In the genomic region with DNA sequence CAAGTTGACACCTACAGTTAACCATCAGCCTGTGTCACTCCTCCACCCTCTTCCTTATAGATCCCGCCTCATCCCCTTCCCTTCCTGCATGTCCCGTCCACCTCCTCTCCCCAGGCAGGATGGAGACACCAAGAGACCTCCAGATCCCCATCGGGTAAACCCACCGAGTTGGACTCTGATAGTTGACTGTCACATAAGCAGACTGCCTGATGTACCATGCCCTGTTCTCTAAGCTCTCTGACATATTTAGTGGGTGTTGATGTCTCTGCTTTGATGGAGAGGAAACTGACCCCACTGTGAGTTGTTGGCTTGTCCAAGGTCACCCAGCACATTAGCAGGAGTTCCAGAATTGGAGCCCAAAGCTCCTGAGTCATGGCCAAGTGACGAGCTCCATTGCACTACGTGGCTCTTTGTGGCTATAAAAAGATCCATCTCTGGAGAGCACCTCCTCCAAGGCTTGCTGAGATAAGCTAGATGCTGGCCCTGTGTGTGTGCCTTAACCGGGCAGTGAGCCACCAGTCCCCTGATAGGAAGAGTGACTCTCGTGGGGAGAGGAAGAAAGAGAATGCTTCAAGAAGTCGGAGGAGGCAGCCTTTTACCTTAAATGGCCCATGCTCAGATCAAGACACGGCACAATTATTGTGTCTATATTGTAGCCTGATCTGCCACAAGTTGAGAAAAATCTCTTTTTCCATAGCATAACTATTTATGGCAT, we compare ENCODE assay signal across 1 cellular context.
TF ChIP-seq lines count a peak whose summit lies in the region.

No MANE protein-coding gene starts in this region.

TF ChIP-seq in K562, 482 proteins besides CTCF, POLR2A, EP300 and RAD21 (continued from another document and continues in another):
- TF ChIP-seq, protein P1, sequence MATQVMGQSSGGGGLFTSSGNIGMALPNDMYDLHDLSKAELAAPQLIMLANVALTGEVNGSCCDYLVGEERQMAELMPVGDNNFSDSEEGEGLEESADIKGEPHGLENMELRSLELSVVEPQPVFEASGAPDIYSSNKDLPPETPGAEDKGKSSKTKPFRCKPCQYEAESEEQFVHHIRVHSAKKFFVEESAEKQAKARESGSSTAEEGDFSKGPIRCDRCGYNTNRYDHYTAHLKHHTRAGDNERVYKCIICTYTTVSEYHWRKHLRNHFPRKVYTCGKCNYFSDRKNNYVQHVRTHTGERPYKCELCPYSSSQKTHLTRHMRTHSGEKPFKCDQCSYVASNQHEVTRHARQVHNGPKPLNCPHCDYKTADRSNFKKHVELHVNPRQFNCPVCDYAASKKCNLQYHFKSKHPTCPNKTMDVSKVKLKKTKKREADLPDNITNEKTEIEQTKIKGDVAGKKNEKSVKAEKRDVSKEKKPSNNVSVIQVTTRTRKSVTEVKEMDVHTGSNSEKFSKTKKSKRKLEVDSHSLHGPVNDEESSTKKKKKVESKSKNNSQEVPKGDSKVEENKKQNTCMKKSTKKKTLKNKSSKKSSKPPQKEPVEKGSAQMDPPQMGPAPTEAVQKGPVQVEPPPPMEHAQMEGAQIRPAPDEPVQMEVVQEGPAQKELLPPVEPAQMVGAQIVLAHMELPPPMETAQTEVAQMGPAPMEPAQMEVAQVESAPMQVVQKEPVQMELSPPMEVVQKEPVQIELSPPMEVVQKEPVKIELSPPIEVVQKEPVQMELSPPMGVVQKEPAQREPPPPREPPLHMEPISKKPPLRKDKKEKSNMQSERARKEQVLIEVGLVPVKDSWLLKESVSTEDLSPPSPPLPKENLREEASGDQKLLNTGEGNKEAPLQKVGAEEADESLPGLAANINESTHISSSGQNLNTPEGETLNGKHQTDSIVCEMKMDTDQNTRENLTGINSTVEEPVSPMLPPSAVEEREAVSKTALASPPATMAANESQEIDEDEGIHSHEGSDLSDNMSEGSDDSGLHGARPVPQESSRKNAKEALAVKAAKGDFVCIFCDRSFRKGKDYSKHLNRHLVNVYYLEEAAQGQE (CRISPR knock-in tag; IDR thresholded peaks at IDR 0.05; ENCODE audit: low read depth): 0 out of 2 replicates have a peak, but pooled peaks have one; percentile 22
- TF ChIP-seq PPARD (CRISPR knock-in tag; IDR thresholded peaks at IDR 0.05) (no peak), MCM5 (IDR thresholded peaks at IDR 0.05; ENCODE audit: low read depth) (no peak), MYC (IDR thresholded peaks at IDR 0.05; ENCODE audit: low read depth, low read length) (peak; percentile 65; the same call in 1 of the 2 replicates), MYC (CRISPR knock-in tag; IDR thresholded peaks at IDR 0.05; ENCODE audit: borderline replicate concordance, low read depth) (no peak), ADNP (tag; IDR thresholded peaks at IDR 0.05) (no peak), FOXP4 (CRISPR knock-in tag; IDR thresholded peaks at IDR 0.05; ENCODE audit: borderline replicate concordance) (no peak), HES1 (IDR thresholded peaks at IDR 0.05; ENCODE audit: low read depth) (no peak; the same call in 1 of the 2 replicates), TEAD1 (CRISPR knock-in tag; IDR thresholded peaks at IDR 0.05) (no peak), NFYB (IDR thresholded peaks at IDR 0.05; ENCODE audit: extremely low read depth, insufficient read length) (no peak), MBD2 (IDR thresholded peaks at IDR 0.05; ENCODE audit: borderline replicate concordance, low read depth) (peak; percentile 59), TAF7 (tag; IDR thresholded peaks at IDR 0.05) (no peak), ZNF668 (CRISPR knock-in tag; IDR thresholded peaks at IDR 0.05) (no peak), MEF2A (IDR thresholded peaks at IDR 0.05; ENCODE audit: control insufficient read depth, low read depth, low read length) (peak; percentile 95), ZBTB43 (CRISPR knock-in tag; IDR thresholded peaks at IDR 0.05) (no peak), NBN (IDR thresholded peaks at IDR 0.05; ENCODE audit: low read depth) (peak; percentile 78; the same call in 1 of the 2 replicates), RFX1 (IDR thresholded peaks at IDR 0.05) (no peak), POLR2AphosphoS2 (IDR thresholded peaks at IDR 0.05; ENCODE audit: low read length) (no peak), DMBX1 (CRISPR knock-in tag; IDR thresholded peaks at IDR 0.05; ENCODE audit: borderline replicate concordance) (no peak), NONO (IDR thresholded peaks at IDR 0.05; ENCODE audit: low read depth in 2 of 2, low read length in 1 of 2) (no peak), RUNX1 (IDR thresholded peaks at IDR 0.05; ENCODE audit: low read depth) (no peak), ZNF41 (CRISPR knock-in tag; conservative IDR thresholded peaks at IDR 0.05) (no peak), HNRNPLL (IDR thresholded peaks at IDR 0.05; ENCODE audit: low read depth, low read length, poor library complexity, severe bottlenecking) (no peak), SMC3 (conservative IDR thresholded peaks at IDR 0.05; ENCODE audit: insufficient read depth, low read depth, low read length) (no peak), RBBP5 (IDR thresholded peaks at IDR 0.05; ENCODE audit: borderline replicate concordance, insufficient read depth, low read length, poor library complexity, severe bottlenecking) (no peak), HCFC1 (IDR thresholded peaks at IDR 0.05; ENCODE audit: low read depth, low read length) (no peak), PML (IDR thresholded peaks at IDR 0.05; ENCODE audit: low read length) (0 out of 2 replicates have a peak, but pooled peaks have one; percentile 36), FOS (IDR thresholded peaks at IDR 0.05; ENCODE audit: extremely low read depth, insufficient read length) (no peak), PHB (CRISPR knock-in tag; IDR thresholded peaks at IDR 0.05) (no peak), COPS2 (conservative IDR thresholded peaks at IDR 0.05) (no peak), NCOA6 (IDR thresholded peaks at IDR 0.05) (no peak), POLR2B (IDR thresholded peaks at IDR 0.05; ENCODE audit: low read depth, partially characterized antibody) (no peak), FOXP1 (CRISPR knock-in tag; IDR thresholded peaks at IDR 0.05) (no peak), KLF6 (CRISPR knock-in tag; IDR thresholded peaks at IDR 0.05; ENCODE audit: borderline replicate concordance) (peak; percentile 41; the same call in 1 of the 2 replicates), EP400 (IDR thresholded peaks at IDR 0.05) (peak; percentile 72)
- TF ChIP-seq, protein P2, sequence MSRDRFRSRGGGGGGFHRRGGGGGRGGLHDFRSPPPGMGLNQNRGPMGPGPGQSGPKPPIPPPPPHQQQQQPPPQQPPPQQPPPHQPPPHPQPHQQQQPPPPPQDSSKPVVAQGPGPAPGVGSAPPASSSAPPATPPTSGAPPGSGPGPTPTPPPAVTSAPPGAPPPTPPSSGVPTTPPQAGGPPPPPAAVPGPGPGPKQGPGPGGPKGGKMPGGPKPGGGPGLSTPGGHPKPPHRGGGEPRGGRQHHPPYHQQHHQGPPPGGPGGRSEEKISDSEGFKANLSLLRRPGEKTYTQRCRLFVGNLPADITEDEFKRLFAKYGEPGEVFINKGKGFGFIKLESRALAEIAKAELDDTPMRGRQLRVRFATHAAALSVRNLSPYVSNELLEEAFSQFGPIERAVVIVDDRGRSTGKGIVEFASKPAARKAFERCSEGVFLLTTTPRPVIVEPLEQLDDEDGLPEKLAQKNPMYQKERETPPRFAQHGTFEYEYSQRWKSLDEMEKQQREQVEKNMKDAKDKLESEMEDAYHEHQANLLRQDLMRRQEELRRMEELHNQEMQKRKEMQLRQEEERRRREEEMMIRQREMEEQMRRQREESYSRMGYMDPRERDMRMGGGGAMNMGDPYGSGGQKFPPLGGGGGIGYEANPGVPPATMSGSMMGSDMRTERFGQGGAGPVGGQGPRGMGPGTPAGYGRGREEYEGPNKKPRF (IDR thresholded peaks at IDR 0.05; ENCODE audit: low read depth, low read length): no peak
- TF ChIP-seq, protein P3, sequence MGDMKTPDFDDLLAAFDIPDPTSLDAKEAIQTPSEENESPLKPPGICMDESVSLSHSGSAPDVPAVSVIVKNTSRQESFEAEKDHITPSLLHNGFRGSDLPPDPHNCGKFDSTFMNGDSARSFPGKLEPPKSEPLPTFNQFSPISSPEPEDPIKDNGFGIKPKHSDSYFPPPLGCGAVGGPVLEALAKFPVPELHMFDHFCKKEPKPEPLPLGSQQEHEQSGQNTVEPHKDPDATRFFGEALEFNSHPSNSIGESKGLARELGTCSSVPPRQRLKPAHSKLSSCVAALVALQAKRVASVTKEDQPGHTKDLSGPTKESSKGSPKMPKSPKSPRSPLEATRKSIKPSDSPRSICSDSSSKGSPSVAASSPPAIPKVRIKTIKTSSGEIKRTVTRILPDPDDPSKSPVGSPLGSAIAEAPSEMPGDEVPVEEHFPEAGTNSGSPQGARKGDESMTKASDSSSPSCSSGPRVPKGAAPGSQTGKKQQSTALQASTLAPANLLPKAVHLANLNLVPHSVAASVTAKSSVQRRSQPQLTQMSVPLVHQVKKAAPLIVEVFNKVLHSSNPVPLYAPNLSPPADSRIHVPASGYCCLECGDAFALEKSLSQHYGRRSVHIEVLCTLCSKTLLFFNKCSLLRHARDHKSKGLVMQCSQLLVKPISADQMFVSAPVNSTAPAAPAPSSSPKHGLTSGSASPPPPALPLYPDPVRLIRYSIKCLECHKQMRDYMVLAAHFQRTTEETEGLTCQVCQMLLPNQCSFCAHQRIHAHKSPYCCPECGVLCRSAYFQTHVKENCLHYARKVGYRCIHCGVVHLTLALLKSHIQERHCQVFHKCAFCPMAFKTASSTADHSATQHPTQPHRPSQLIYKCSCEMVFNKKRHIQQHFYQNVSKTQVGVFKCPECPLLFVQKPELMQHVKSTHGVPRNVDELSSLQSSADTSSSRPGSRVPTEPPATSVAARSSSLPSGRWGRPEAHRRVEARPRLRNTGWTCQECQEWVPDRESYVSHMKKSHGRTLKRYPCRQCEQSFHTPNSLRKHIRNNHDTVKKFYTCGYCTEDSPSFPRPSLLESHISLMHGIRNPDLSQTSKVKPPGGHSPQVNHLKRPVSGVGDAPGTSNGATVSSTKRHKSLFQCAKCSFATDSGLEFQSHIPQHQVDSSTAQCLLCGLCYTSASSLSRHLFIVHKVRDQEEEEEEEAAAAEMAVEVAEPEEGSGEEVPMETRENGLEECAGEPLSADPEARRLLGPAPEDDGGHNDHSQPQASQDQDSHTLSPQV (IDR thresholded peaks at IDR 0.05): peak; percentile 78
- TF ChIP-seq, protein P4, sequence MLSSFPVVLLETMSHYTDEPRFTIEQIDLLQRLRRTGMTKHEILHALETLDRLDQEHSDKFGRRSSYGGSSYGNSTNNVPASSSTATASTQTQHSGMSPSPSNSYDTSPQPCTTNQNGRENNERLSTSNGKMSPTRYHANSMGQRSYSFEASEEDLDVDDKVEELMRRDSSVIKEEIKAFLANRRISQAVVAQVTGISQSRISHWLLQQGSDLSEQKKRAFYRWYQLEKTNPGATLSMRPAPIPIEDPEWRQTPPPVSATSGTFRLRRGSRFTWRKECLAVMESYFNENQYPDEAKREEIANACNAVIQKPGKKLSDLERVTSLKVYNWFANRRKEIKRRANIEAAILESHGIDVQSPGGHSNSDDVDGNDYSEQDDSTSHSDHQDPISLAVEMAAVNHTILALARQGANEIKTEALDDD (IDR thresholded peaks at IDR 0.05): peak; percentile 82
- TF ChIP-seq, protein P5, sequence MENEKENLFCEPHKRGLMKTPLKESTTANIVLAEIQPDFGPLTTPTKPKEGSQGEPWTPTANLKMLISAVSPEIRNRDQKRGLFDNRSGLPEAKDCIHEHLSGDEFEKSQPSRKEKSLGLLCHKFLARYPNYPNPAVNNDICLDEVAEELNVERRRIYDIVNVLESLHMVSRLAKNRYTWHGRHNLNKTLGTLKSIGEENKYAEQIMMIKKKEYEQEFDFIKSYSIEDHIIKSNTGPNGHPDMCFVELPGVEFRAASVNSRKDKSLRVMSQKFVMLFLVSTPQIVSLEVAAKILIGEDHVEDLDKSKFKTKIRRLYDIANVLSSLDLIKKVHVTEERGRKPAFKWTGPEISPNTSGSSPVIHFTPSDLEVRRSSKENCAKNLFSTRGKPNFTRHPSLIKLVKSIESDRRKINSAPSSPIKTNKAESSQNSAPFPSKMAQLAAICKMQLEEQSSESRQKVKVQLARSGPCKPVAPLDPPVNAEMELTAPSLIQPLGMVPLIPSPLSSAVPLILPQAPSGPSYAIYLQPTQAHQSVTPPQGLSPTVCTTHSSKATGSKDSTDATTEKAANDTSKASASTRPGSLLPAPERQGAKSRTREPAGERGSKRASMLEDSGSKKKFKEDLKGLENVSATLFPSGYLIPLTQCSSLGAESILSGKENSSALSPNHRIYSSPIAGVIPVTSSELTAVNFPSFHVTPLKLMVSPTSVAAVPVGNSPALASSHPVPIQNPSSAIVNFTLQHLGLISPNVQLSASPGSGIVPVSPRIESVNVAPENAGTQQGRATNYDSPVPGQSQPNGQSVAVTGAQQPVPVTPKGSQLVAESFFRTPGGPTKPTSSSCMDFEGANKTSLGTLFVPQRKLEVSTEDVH (IDR thresholded peaks at IDR 0.05; ENCODE audit: low read depth, partially characterized antibody): no peak
